In the genomic region with DNA sequence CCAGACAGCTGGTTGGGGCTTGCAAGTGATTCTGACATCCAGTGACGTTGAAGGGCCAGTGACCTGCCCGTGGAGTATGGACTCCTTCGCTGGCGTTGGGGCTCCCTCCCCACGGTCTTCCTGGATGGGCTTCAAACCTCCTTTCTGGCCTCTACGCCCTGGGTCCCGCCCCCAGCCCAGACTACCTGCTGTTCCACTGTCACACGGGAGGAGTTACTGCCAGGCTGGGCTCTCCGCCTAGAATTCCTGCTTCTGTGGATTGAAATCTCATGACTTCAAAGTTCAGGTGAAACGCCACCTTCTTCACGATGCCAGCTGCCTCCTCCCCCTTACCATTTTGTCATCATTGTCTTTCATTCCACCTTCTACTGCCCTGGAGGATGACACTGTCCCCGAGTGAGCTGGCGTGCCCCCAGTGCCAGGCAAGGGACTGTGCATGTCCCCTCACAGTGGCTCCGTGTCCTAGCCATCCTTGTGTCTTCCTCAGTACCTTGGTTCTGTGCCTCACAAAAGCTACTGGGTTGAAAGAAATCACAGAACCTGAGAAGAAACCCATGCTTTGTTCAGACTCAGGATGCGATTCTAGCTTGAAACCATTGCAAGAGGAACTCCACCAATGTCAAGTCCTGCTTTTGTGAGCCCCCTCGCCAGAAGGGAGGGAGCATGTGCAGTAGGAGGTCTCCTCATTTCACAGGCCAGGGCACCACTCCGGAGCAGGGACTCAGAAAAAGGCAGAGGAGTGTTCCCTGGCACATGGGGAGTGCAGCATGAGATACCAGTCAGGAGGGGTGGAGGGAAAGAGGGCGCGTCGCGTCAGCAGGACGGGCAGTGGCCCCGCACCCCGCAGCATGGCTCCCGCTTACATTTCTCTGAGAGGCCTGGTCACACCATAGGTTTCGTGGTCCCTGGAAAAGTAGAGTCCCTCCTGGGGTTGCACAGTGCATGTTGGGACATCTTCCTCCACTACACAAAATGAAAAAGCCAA, we compare ENCODE assay signal across 2 cellular contexts.
TF ChIP-seq lines count a peak whose summit lies in the region.

No MANE protein-coding gene starts in this region.

TF ChIP-seq in GM23338, 12 proteins besides CTCF, POLR2A, EP300 and RAD21 (continues in another document):
- TF ChIP-seq EZH2phosphoT487 (IDR thresholded peaks at IDR 0.05; ENCODE audit: unreplicated experiment), result no peak
- TF ChIP-seq, protein P1, sequence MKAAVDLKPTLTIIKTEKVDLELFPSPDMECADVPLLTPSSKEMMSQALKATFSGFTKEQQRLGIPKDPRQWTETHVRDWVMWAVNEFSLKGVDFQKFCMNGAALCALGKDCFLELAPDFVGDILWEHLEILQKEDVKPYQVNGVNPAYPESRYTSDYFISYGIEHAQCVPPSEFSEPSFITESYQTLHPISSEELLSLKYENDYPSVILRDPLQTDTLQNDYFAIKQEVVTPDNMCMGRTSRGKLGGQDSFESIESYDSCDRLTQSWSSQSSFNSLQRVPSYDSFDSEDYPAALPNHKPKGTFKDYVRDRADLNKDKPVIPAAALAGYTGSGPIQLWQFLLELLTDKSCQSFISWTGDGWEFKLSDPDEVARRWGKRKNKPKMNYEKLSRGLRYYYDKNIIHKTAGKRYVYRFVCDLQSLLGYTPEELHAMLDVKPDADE (IDR thresholded peaks at IDR 0.05), result no peak
- TF ChIP-seq EZH2 (IDR thresholded peaks at IDR 0.05; ENCODE audit: low read depth, unreplicated experiment), result no peak
- no peak for TF ChIP-seq ZNF114 (CRISPR knock-in tag; IDR thresholded peaks at IDR 0.05)
- TF ChIP-seq ZNF462 (CRISPR knock-in tag; IDR thresholded peaks at IDR 0.05), result no peak
- TF ChIP-seq STAT1 (IDR thresholded peaks at IDR 0.05; ENCODE audit: unreplicated experiment), result no peak
- no peak for TF ChIP-seq JUNB (IDR thresholded peaks at IDR 0.05; ENCODE audit: unreplicated experiment)
- TF ChIP-seq ZNF331 (CRISPR knock-in tag; IDR thresholded peaks at IDR 0.05; ENCODE audit: low read depth), result no peak
- no peak for TF ChIP-seq POLR2AphosphoS5 (IDR thresholded peaks at IDR 0.05; ENCODE audit: low read depth)
- no peak for TF ChIP-seq CREB1 (CRISPR knock-in tag; IDR thresholded peaks at IDR 0.05; ENCODE audit: low read depth)

TF ChIP-seq in HepG2, 621 proteins besides CTCF, POLR2A, EP300 and RAD21:
- 0 out of 2 replicates have a peak, but pooled peaks have one; percentile 29 for TF ChIP-seq MTA1 (CRISPR knock-in tag; IDR thresholded peaks at IDR 0.05; ENCODE audit: borderline replicate concordance)
- TF ChIP-seq, protein P2, sequence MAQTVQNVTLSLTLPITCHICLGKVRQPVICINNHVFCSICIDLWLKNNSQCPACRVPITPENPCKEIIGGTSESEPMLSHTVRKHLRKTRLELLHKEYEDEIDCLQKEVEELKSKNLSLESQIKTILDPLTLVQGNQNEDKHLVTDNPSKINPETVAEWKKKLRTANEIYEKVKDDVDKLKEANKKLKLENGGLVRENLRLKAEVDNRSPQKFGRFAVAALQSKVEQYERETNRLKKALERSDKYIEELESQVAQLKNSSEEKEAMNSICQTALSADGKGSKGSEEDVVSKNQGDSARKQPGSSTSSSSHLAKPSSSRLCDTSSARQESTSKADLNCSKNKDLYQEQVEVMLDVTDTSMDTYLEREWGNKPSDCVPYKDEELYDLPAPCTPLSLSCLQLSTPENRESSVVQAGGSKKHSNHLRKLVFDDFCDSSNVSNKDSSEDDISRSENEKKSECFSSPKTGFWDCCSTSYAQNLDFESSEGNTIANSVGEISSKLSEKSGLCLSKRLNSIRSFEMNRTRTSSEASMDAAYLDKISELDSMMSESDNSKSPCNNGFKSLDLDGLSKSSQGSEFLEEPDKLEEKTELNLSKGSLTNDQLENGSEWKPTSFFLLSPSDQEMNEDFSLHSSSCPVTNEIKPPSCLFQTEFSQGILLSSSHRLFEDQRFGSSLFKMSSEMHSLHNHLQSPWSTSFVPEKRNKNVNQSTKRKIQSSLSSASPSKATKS (CRISPR knock-in tag; IDR thresholded peaks at IDR 0.05), result no peak
